Comparison of ENCODE assay signal across 1 cellular context in genomic region chr19:46559675-46560074, GRCh38.
TF ChIP-seq lines count a peak whose summit lies in the region.
"Not testable (repeated sequence)": the region's sequence is repeated elsewhere in the genome, so short reads cannot be mapped to it uniquely, and the experiment has no call there.

No MANE protein-coding gene starts in this region.

TF ChIP-seq in K562, 482 proteins besides CTCF, POLR2A, EP300 and RAD21 (continued from another document):
- peak; percentile 79 for TF ChIP-seq ZBTB40 (IDR thresholded peaks at IDR 0.05)
- not testable (repeated sequence) for TF ChIP-seq ZBTB40 (CRISPR knock-in tag; IDR thresholded peaks at IDR 0.05)
TF ChIP-seq in K562: peak in this region for 2; not testable (repeated sequence) for 480.
